27 cellular contexts compared by ENCODE assay signal in the genomic region with DNA sequence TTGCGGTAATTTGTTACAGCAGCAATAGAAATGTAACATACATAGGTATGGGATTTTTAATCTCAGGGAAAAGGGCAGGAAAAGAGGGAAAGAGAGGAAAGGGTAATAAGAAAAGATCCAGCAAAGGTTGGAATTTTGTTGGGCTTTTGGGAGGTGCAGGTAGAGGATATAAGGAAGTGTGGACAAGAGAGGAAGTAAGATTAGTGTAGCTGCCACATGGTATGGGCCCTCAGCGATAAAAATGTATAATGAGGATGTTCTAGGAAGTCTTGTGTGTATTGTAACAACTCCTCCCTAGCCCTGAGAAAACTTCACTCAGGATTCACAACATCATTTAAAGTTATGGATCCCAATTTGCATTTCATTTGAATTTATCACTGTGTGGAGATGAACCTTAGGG. TPM values are rescaled to one million over a fixed set of nuclear protein-coding genes. Genes with fewer than 3 reads are reported as not detected.
"Had no signal": no experiment of that assay in that cellular context is flagged by ENCODE, and none has a peak within 500 bp of the region (broad histone marks: within the 10 kb centered on the region; RNA-seq: fewer than 3 reads in every experiment).

No MANE protein-coding gene starts in this region.

- H3K36me3 Mint-ChIP-seq: naive B cell had no signal

- ATAC-seq: esophagus mucosa, heart left ventricle, left colon, left ventricle myocardium superior, pancreas, right cardiac atrium had no signal

- H3K36me3 ChIP-seq: heart left ventricle, pancreas, stomach, thoracic aorta, transverse colon had no signal

- DNase-seq: effector memory CD4-positive, alpha-beta T cell; heart left ventricle; hippocampal formation; left colon; left ventricle myocardium superior; mesenchymal stem cell; naive B cell; occipital lobe; pancreas; right cardiac atrium; small intestine; stimulated activated CD4-positive, alpha-beta T cell treated with anti-CD3 and anti-CD28 coated beads, Interleukin-12 subunit alpha, Interleukin-12 subunit beta, amount 100 ng/mL, for 4 hours; stimulated activated naive CD4-positive, alpha-beta T cell; stomach; substantia nigra; transverse colon had no signal

- FAIRE-seq: endometrium, frontal cortex, pancreas, small intestine had no signal

- H3K9me3 ChIP-seq: heart left ventricle, pancreas, stomach, thoracic aorta, transverse colon had no signal

- H3K27me3 Mint-ChIP-seq: progenitor cell of endocrine pancreas had no signal

- H3K27me3 ChIP-seq: pancreas, stomach, transverse colon had no signal

- H3K27ac ChIP-seq: heart left ventricle, pancreas, stomach, thoracic aorta, transverse colon had no signal

- H3K27ac Mint-ChIP-seq: naive B cell, nephron, progenitor cell of endocrine pancreas had no signal

- H3K4me3 ChIP-seq: heart left ventricle, lung, pancreas, stomach, thoracic aorta, transverse colon had no signal

- H3K4me3 Mint-ChIP-seq: naive B cell, nephron had no signal

- H3K4me1 ChIP-seq: heart left ventricle, pancreas, stomach, transverse colon had no signal

- H3K9me3 Mint-ChIP-seq: naive B cell, nephron had no signal

- H3K4me1 Mint-ChIP-seq: naive B cell, nephron had no signal

RNA-seq across cellular contexts. Expression of a gene that starts 2.8 kb away (rescaled TPM):
- total RNA-seq: esophagus mucosa, fibroblast of lung, frontal cortex, glomerular endothelial cell, heart left ventricle, kidney epithelial cell, left colon, left ventricle myocardium superior, occipital lobe, pancreas, progenitor cell of endocrine pancreas, right cardiac atrium, stomach, thoracic aorta, ureter had no signal
- polyA plus RNA-seq: fibroblast of lung, heart left ventricle, pancreas, right cardiac atrium, small intestine, stomach had no signal
